Comparison of ENCODE assay signal across 8 cellular contexts in the genomic region with DNA sequence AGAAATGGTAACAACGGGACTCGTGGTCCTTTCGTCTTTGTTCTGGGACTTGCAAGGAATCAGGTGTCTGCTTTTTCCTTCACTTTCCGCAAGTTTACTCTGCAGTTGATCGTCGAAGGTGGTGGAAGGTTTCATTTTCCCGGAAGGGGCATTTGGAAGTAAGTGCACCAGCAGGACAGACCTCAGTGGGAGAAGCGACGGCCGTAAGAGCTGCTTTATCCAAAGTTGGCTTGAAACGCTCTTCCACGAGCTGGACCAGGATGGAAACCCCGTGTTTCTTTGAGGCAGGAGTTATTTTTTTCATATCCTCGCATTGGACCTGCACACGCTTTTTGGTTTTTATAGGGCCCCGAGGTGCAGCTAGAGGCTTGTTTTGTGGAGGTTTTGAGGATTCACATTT. TPM values are rescaled to one million over a fixed set of nuclear protein-coding genes. Genes with fewer than 3 reads are reported as not detected.
DNase-seq lines count a peak whose midpoint lies in the region; ATAC-seq, FAIRE-seq and TF ChIP-seq lines count a peak whose summit lies in the region.

No MANE protein-coding gene starts in this region.

- H3K4me2 ChIP-seq in HepG2 (ENCODE audit: low read depth, low read length) = peak overlapping the region; percentile 92

- H3K27ac ChIP-seq in angular gyrus (ENCODE audit: low read depth, low read length) = peak overlapping the region; percentile 65
- H3K27ac ChIP-seq in HepG2 (ENCODE audit: extremely low read length, insufficient read depth, low read length) = peak overlapping the region; percentile 68
- H3K27ac ChIP-seq in thoracic aorta = peak overlapping the region; percentile 97 to 98

- peak overlapping the region; percentile 89 for H3K9ac ChIP-seq in HepG2 (ENCODE audit: insufficient read depth, low read depth, low read length)

- DNase-seq in activated CD4-positive, alpha-beta T cell treated with anti-CD3 and anti-CD28 coated beads for 36 hours = no peak
- DNase-seq in activated CD4-positive, alpha-beta T cell treated with anti-CD3 and anti-CD28 coated beads, Interleukin-2, amount 50 U/mL, for 4 hours = no peak
- no peak for DNase-seq in HepG2 (ENCODE audit: low spot score)
- DNase-seq in thoracic aorta (ENCODE audit: low spot score) = no peak
- no peak for DNase-seq in OCI-M1 (lab: John Stamatoyannopoulos, UW)

- TF ChIP-seq CTCF in HepG2 (CRISPR knock-in tag; IDR thresholded peaks at IDR 0.05) (no peak), thoracic aorta (IDR thresholded peaks at IDR 0.05) (no peak)

- TF ChIP-seq EP300 in HepG2 (IDR thresholded peaks at IDR 0.05; ENCODE audit: low read depth in 2 of 2, low read length in 2 of 2) (no peak), HepG2 (CRISPR knock-in tag; IDR thresholded peaks at IDR 0.05; ENCODE audit: borderline replicate concordance) (no peak)

- H3K36me3 ChIP-seq in HepG2 (replicated peaks in 1 of 2; ENCODE audit: control insufficient read depth in 1 of 2, insufficient read depth in 2 of 2, low read length in 2 of 2) (peaks cover under 1 to 1% of the 10 kb centered on the region in 2 experiments; a peak in 3 of 5 replicates), thoracic aorta (peaks cover under 1% of the 10 kb centered on the region)

- no peaks in the 10 kb centered on the region for H3K27me3 Mint-ChIP-seq in activated CD4-positive, alpha-beta T cell treated with anti-CD3 and anti-CD28 coated beads for 36 hours

- peaks cover 29% of the 10 kb centered on the region for H3K4me1 Mint-ChIP-seq in activated CD4-positive, alpha-beta T cell treated with anti-CD3 and anti-CD28 coated beads for 36 hours

- H4K20me1 ChIP-seq in HepG2 (ENCODE audit: insufficient read depth, low read length) = peaks cover 27% of the 10 kb centered on the region; the same call in 1 of the 2 replicates

- 39% methylated on average over 16 of the region's 16 CpGs for WGBS in HepG2 (ENCODE audit: low lambda C conversion rate)

- TF ChIP-seq RAD21 in HepG2 (CRISPR knock-in tag; IDR thresholded peaks at IDR 0.05) = no peak

- H3K4me1 ChIP-seq in HepG2 (ENCODE audit: insufficient read depth, low read length) = peaks cover 84% of the 10 kb centered on the region
- H3K4me1 ChIP-seq in thoracic aorta (ENCODE audit: control insufficient read depth in 1 of 2, low read depth in 2 of 2) = peaks cover 41 to 55% of the 10 kb centered on the region in 2 donors

- POLR2A ChIA-PET in activated CD4-positive, alpha-beta T cell treated with anti-CD3 and anti-CD28 coated beads for 36 hours (lab: Charles Lee) = no interaction called here
- POLR2A ChIA-PET in HepG2 (lab: Yijun Ruan, JAX) = interaction anchor here (1.1 kb wide), 1 partner anchor 11 kb away, joined by 3 read pairs; no protein-coding TSS in a partner anchor

- H3K4me3 Mint-ChIP-seq in activated CD4-positive, alpha-beta T cell treated with anti-CD3 and anti-CD28 coated beads for 36 hours = peak overlapping the region; percentile 78

- no peak overlapping the region for H2AFZ ChIP-seq in HepG2 (ENCODE audit: low read length)

- FAIRE-seq in HepG2 (lab: Jason Lieb, UNC) = no peak

- peak overlapping the region; percentile 76 for H3K27ac Mint-ChIP-seq in activated CD4-positive, alpha-beta T cell treated with anti-CD3 and anti-CD28 coated beads for 36 hours

- BruUV-seq in HepG2 (replicated peaks; lab: Mats Ljungman, UMichigan) = TSS peak; percentile 79

- H3K27me3 ChIP-seq in HepG2 (ENCODE audit: control insufficient read depth in 1 of 2, insufficient read depth in 2 of 2, low read length in 2 of 2) (no peaks in the 10 kb centered on the region; a peak in 1 of 5 replicates), thoracic aorta (replicated peaks; ENCODE audit: insufficient read depth) (no peaks in the 10 kb centered on the region)

- peak overlapping the region; percentile 65 to 85 (median 77) for H3K4me3 ChIP-seq in HepG2 (replicated peaks in 1 of 3; ENCODE audit: insufficient read depth in 1 of 3, low read depth in 2 of 3, low read length in 3 of 3)
- H3K4me3 ChIP-seq in thoracic aorta = peak overlapping the region; percentile 97

- H3K9me3 ChIP-seq in HepG2 (ENCODE audit: low read length) (no peaks in the 10 kb centered on the region), thoracic aorta (no peaks in the 10 kb centered on the region)

- no peak for TF ChIP-seq POLR2A in HepG2 (IDR thresholded peaks at IDR 0.05; ENCODE audit: insufficient read depth in 1 of 2, low read depth in 2 of 2, low read length in 2 of 2)

- intact Hi-C loops in activated CD4-positive, alpha-beta T cell treated with anti-CD3 and anti-CD28 coated beads for 36 hours (cut with DNase I, micrococcal nuclease) = loop anchor here (5.0 to 10.0 kb wide), 4 partner anchors 80 to 1100 kb away; partner anchors contain the start of genes BAIAP2L1 (in 1 of the 2) and LMTK2 (in 1 of the 2)
- intact Hi-C loops in HepG2 (cut with micrococcal nuclease; ENCODE audit: unreplicated experiment) = no loop called here

- in situ Hi-C loops in HepG2 (cut with HindIII; ENCODE audit: extremely low pct_ligation_motif_present, low pct_unique_long_range_greater_than_20kb) = loop anchor here (5.0 kb wide), 1 partner anchor 135 kb away; no protein-coding TSS in a partner anchor

- H3K36me3 Mint-ChIP-seq in activated CD4-positive, alpha-beta T cell treated with anti-CD3 and anti-CD28 coated beads for 36 hours (ENCODE audit: low read depth) = peaks cover 6% of the 10 kb centered on the region

- H3K9me3 Mint-ChIP-seq in activated CD4-positive, alpha-beta T cell treated with anti-CD3 and anti-CD28 coated beads for 36 hours (ENCODE audit: low read depth) = no peaks in the 10 kb centered on the region

- H3K79me2 ChIP-seq in HepG2 (ENCODE audit: insufficient read depth, low read length) = peaks cover 42% of the 10 kb centered on the region

- ATAC-seq in activated CD4-positive, alpha-beta T cell treated with anti-CD3 and anti-CD28 coated beads for 36 hours = no peak
- ATAC-seq in HepG2 (no peak), thoracic aorta (ENCODE audit: insufficient number of reproducible peaks, low FRiP score, low read depth) (no peak), HG02840 (IDR thresholded peaks at IDR 0.05; ENCODE audit: low FRiP score, unreplicated experiment) (no peak), GM18511 (IDR thresholded peaks at IDR 0.05; ENCODE audit: unreplicated experiment) (no peak)

- CTCF ChIA-PET in activated CD4-positive, alpha-beta T cell treated with anti-CD3 and anti-CD28 coated beads for 36 hours (lab: Charles Lee) = interaction anchor here (0.7 to 0.9 kb wide), 3 partner anchors 23 to 1123 kb away, joined by 3 read pairs; no protein-coding TSS in a partner anchor
- CTCF ChIA-PET in HepG2 (lab: Yijun Ruan, JAX; ENCODE audit: low intra/inter-chr PET ratio, low total read pairs) = no interaction called here

RNA-seq across cellular contexts. Expression of gene BRI3, which starts 1.2 kb away (rescaled TPM):
- 10 to 100 TPM; 45.1 to 47.6 TPM for total RNA-seq in activated CD4-positive, alpha-beta T cell treated with anti-CD3 and anti-CD28 coated beads for 36 hours
- total RNA-seq in HepG2 (2016; rRNA removed; fragmentation: Illumina TruSeq; extraction: Trizol) (37.2 and 54.0 TPM in 2 replicates), thoracic aorta (100 to 1,000 TPM in 1 of 2 donors, 10 to 100 TPM in 1; 95.1 to 104 TPM)
- total RNA-seq in HepG2 (2016; cell fraction: cytosol; rRNA removed; fragmentation: Illumina TruSeq; extraction: Trizol; ENCODE audit: low read depth) = 362 and 379 TPM in 2 replicates
- 32.4 and 58.8 TPM in 2 replicates for total RNA-seq in HepG2 (2016; cell fraction: insoluble cytoplasmic fraction; rRNA removed; fragmentation: Illumina TruSeq; extraction: Trizol)
- total RNA-seq in HepG2 (2016; cell fraction: membrane; rRNA removed; fragmentation: Illumina TruSeq; extraction: Trizol) = 234 and 253 TPM in 2 replicates
- 25.6 and 29.4 TPM in 2 replicates for total RNA-seq in HepG2 (2016; cell fraction: nucleus; rRNA removed; fragmentation: Illumina TruSeq; extraction: Trizol)
- polyA plus RNA-seq in HepG2 (2011; rRNA removed) = 103 and 113 TPM in 2 replicates
- polyA plus RNA-seq in HepG2 (2011; cell fraction: cytosol; rRNA removed) = 80.0 TPM in 2 replicates
- polyA plus RNA-seq in HepG2 (2011; cell fraction: nucleus; rRNA removed) = 27.5 and 33.8 TPM in 2 replicates
- 83.2 and 95.1 TPM in 2 replicates for polyA plus RNA-seq in HepG2 (2012)
- 889 and 952 TPM in 2 replicates for polyA plus RNA-seq in HepG2 (2016; cell fraction: cytosol; fragmentation: Illumina TruSeq; extraction: Trizol; ENCODE audit: low read depth)
- polyA plus RNA-seq in HepG2 (2016; cell fraction: insoluble cytoplasmic fraction; fragmentation: Illumina TruSeq; extraction: Trizol; ENCODE audit: low read depth) = 61.2 and 81.9 TPM in 2 replicates
- polyA plus RNA-seq in HepG2 (2016; cell fraction: membrane; fragmentation: Illumina TruSeq; extraction: Trizol; ENCODE audit: low read depth) = 488 and 495 TPM in 2 replicates
- 59.1 and 78.9 TPM in 2 replicates for polyA plus RNA-seq in HepG2 (2016; cell fraction: nucleus; fragmentation: Illumina TruSeq; extraction: Trizol; ENCODE audit: insufficient read depth, low read depth)
- 61.6 and 63.3 TPM in 2 replicates for polyA minus RNA-seq in HepG2 (2011; rRNA and poly(A)+ RNA removed; ENCODE audit: low replicate concordance)
- 27.4 and 34.8 TPM in 2 replicates for polyA minus RNA-seq in HepG2 (2011; cell fraction: cytosol; rRNA and poly(A)+ RNA removed)
- polyA minus RNA-seq in HepG2 (2011; cell fraction: nucleus; rRNA and poly(A)+ RNA removed) = 22.8 and 23.6 TPM in 2 replicates

RNA-seq across cellular contexts. Expression of gene TECPR1, which starts 30.7 kb away (rescaled TPM):
- total RNA-seq in activated CD4-positive, alpha-beta T cell treated with anti-CD3 and anti-CD28 coated beads for 36 hours = 10 to 100 TPM; 21.8 to 26.5 TPM
- total RNA-seq in HepG2 (2016; rRNA removed; fragmentation: Illumina TruSeq; extraction: Trizol) = 6.3 and 8.3 TPM in 2 replicates
- 1.5 and 2.3 TPM in 2 replicates for total RNA-seq in HepG2 (2016; cell fraction: cytosol; rRNA removed; fragmentation: Illumina TruSeq; extraction: Trizol; ENCODE audit: low read depth)
- total RNA-seq in HepG2 (2016; cell fraction: insoluble cytoplasmic fraction; rRNA removed; fragmentation: Illumina TruSeq; extraction: Trizol) = 5.7 and 9.5 TPM in 2 replicates
- 2.0 and 2.8 TPM in 2 replicates for total RNA-seq in HepG2 (2016; cell fraction: membrane; rRNA removed; fragmentation: Illumina TruSeq; extraction: Trizol)
- 10.0 and 10.5 TPM in 2 replicates for total RNA-seq in HepG2 (2016; cell fraction: nucleus; rRNA removed; fragmentation: Illumina TruSeq; extraction: Trizol)
- polyA plus RNA-seq in HepG2 (2011; rRNA removed) = 2.3 and 2.5 TPM in 2 replicates
- polyA plus RNA-seq in HepG2 (2011; cell fraction: cytosol; rRNA removed) = 1.4 and 2.3 TPM in 2 replicates
- polyA plus RNA-seq in HepG2 (2011; cell fraction: nucleus; rRNA removed) = 15.9 and 17.4 TPM in 2 replicates
- 4.7 and 7.6 TPM in 2 replicates for polyA plus RNA-seq in HepG2 (2012)
- polyA plus RNA-seq in HepG2 (2016; cell fraction: cytosol; fragmentation: Illumina TruSeq; extraction: Trizol; ENCODE audit: low read depth) = 0.37 and 0.40 TPM in 2 replicates
- polyA plus RNA-seq in HepG2 (2016; cell fraction: insoluble cytoplasmic fraction; fragmentation: Illumina TruSeq; extraction: Trizol; ENCODE audit: low read depth) = 2.7 and 2.9 TPM in 2 replicates
- 0.61 and 0.71 TPM in 2 replicates for polyA plus RNA-seq in HepG2 (2016; cell fraction: membrane; fragmentation: Illumina TruSeq; extraction: Trizol; ENCODE audit: low read depth)
- 15.6 and 16.9 TPM in 2 replicates for polyA plus RNA-seq in HepG2 (2016; cell fraction: nucleus; fragmentation: Illumina TruSeq; extraction: Trizol; ENCODE audit: insufficient read depth, low read depth)
- polyA minus RNA-seq in HepG2 (2011; rRNA and poly(A)+ RNA removed; ENCODE audit: low replicate concordance) = 2.3 and 6.5 TPM in 2 replicates
- 2.5 and 4.0 TPM in 2 replicates for polyA minus RNA-seq in HepG2 (2011; cell fraction: cytosol; rRNA and poly(A)+ RNA removed)
- polyA minus RNA-seq in HepG2 (2011; cell fraction: nucleus; rRNA and poly(A)+ RNA removed) = 5.9 and 7.1 TPM in 2 replicates
- total RNA-seq in thoracic aorta = 10 to 100 TPM; 41.6 to 53.8 TPM
